In the genomic region with DNA sequence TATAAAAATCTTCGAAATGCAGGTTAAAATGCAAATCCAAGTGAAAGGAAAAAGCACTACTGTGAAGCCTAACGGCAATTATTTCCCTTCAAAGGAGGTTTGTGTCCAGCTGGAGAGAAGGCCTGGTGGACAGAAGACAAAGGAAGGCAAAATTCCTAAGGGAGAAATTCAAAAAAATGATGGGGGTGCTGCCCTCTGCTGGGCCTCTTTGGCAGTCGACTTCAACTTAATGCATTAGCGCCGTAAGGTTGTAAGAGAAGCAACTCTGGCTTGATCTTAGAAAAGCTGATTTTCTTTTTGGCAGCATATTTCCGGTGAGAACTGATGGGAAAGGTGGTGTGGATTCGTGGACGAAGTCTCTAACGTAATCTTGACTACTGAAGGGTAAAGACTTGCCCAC, we compare ENCODE assay signal across 18 cellular contexts. TPM values are rescaled to one million over a fixed set of nuclear protein-coding genes. Genes with fewer than 3 reads are reported as not detected.
DNase-seq lines count a peak whose midpoint lies in the region; ATAC-seq and TF ChIP-seq lines count a peak whose summit lies in the region.
"Had no signal": no experiment of that assay in that cellular context is flagged by ENCODE, and none has a peak within 500 bp of the region (broad histone marks: within the 10 kb centered on the region; RNA-seq: fewer than 3 reads in every experiment).

No MANE protein-coding gene starts in this region.

- H3K27me3 Mint-ChIP-seq in HFFc6 (ENCODE audit: insufficient read depth): peaks cover 9% of the 10 kb centered on the region; the same call in 1 of the 2 replicates
- peaks cover 17% of the 10 kb centered on the region for H3K27me3 Mint-ChIP-seq in WTC11 (ENCODE audit: low read depth)
- no peaks in the 10 kb centered on the region for H3K27me3 Mint-ChIP-seq in mesothelial cell of epicardium (ENCODE audit: low read depth)

- POLR2A ChIA-PET in WTC11 (lab: Charles Lee): no interaction called here

- TF ChIP-seq CTCF in HFFc6 (IDR thresholded peaks at IDR 0.05) (peak; percentile 37), WTC11 (IDR thresholded peaks at IDR 0.05) (peak; percentile 54), mesothelial cell of epicardium (IDR thresholded peaks at IDR 0.05; ENCODE audit: unreplicated experiment) (peak; percentile 26)

- H3K27ac Mint-ChIP-seq in HFFc6 (no peak overlapping the region), WTC11 (no peak overlapping the region), mesothelial cell of epicardium (no peak overlapping the region)
- H3K27ac Mint-ChIP-seq: CD8-positive, alpha-beta T cell; stimulated activated effector memory CD8-positive, alpha-beta T cell treated with anti-CD3 and anti-CD28 coated beads, Interleukin-12 subunit alpha, Interleukin-12 subunit beta, amount 100 ng/mL, for 72 hours had no signal

- no peak for TF ChIP-seq POLR2A in GM18505 (IDR thresholded peaks at IDR 0.05; ENCODE audit: borderline replicate concordance, extremely low read depth, insufficient read depth, insufficient read length)

- H3K4me1 Mint-ChIP-seq in HFFc6 (ENCODE audit: low read depth) (no peaks in the 10 kb centered on the region), WTC11 (no peaks in the 10 kb centered on the region), mesothelial cell of epicardium (no peaks in the 10 kb centered on the region)
- H3K4me1 Mint-ChIP-seq: stimulated activated effector memory CD8-positive, alpha-beta T cell treated with anti-CD3 and anti-CD28 coated beads, Interleukin-12 subunit alpha, Interleukin-12 subunit beta, amount 100 ng/mL, for 72 hours had no signal

- CTCF ChIA-PET in WTC11 (lab: Charles Lee): interaction anchor here (0.7 to 1.4 kb wide), 5 partner anchors 10 to 102 kb away, joined by 3 to 6 read pairs (median 3); no protein-coding TSS in a partner anchor

- peaks cover 71% of the 10 kb centered on the region for H3K36me3 Mint-ChIP-seq in HFFc6 (ENCODE audit: low read depth)
- peaks cover 69% of the 10 kb centered on the region for H3K36me3 Mint-ChIP-seq in WTC11
- peaks cover 64% of the 10 kb centered on the region for H3K36me3 Mint-ChIP-seq in mesothelial cell of epicardium
- H3K36me3 Mint-ChIP-seq: stimulated activated effector memory CD8-positive, alpha-beta T cell treated with anti-CD3 and anti-CD28 coated beads, Interleukin-12 subunit alpha, Interleukin-12 subunit beta, amount 100 ng/mL, for 72 hours had no signal

- ATAC-seq in WTC11: peak; percentile 66
- ATAC-seq in GM18505 (IDR thresholded peaks at IDR 0.05; ENCODE audit: unreplicated experiment): no peak
- ATAC-seq: body of pancreas; CD8-positive, alpha-beta T cell; left cardiac atrium; Right ventricle myocardium inferior; stimulated activated effector memory CD8-positive, alpha-beta T cell treated with anti-CD3 and anti-CD28 coated beads, Interleukin-12 subunit alpha, Interleukin-12 subunit beta, amount 100 ng/mL, for 72 hours had no signal

- H3K4me3 Mint-ChIP-seq in HFFc6: no peak overlapping the region
- H3K4me3 Mint-ChIP-seq in WTC11: no peak overlapping the region
- H3K4me3 Mint-ChIP-seq in mesothelial cell of epicardium: no peak overlapping the region
- H3K4me3 Mint-ChIP-seq: CD8-positive, alpha-beta T cell; stimulated activated effector memory CD8-positive, alpha-beta T cell treated with anti-CD3 and anti-CD28 coated beads, Interleukin-12 subunit alpha, Interleukin-12 subunit beta, amount 100 ng/mL, for 72 hours had no signal

- H3K9me3 Mint-ChIP-seq in HFFc6: peaks cover 97% of the 10 kb centered on the region
- H3K9me3 Mint-ChIP-seq in WTC11: peaks cover 73% of the 10 kb centered on the region
- peaks cover 70% of the 10 kb centered on the region for H3K9me3 Mint-ChIP-seq in mesothelial cell of epicardium

- peak; percentile 35 for DNase-seq in DMS53 (lab: John Stamatoyannopoulos, UW)
- no peak for DNase-seq in DMS53 treated with DMSO at 0.1 percent for 48 hours (lab: John Stamatoyannopoulos, UW; ENCODE audit: unreplicated experiment)
- DNase-seq in HFFc6: no peak
- DNase-seq in WTC11 (ENCODE audit: low spot score): peak; percentile 36
- DNase-seq in mesothelial cell of epicardium (ENCODE audit: low spot score in 2 of 2, unreplicated experiment in 2 of 2): no peak
- no peak for DNase-seq in SKM-1 (lab: John Stamatoyannopoulos, UW; ENCODE audit: unreplicated experiment)
- DNase-seq in NK-92 (lab: John Stamatoyannopoulos, UW; ENCODE audit: unreplicated experiment): no peak
- DNase-seq: activated naive CD4-positive, alpha-beta T cell treated with Interleukin-2 at 50 U/mL for 16 hours; body of pancreas; CD8-positive, alpha-beta T cell; hippocampal formation; left cardiac atrium; NCI-H2029; NCI-H774; upper lobe of left lung had no signal

TF ChIP-seq in WTC11, 78 proteins besides CTCF, POLR2A, EP300 and RAD21:
- no peak for TF ChIP-seq JUN (CRISPR knock-in tag; IDR thresholded peaks at IDR 0.05)
- no peak for TF ChIP-seq RORB (CRISPR knock-in tag; IDR thresholded peaks at IDR 0.05)
- no peak for TF ChIP-seq ZBTB21 (CRISPR knock-in tag; IDR thresholded peaks at IDR 0.05; ENCODE audit: borderline replicate concordance)
- TF ChIP-seq MXD4 (CRISPR knock-in tag; IDR thresholded peaks at IDR 0.05; ENCODE audit: borderline replicate concordance): no peak
- TF ChIP-seq ELF4 (CRISPR knock-in tag; IDR thresholded peaks at IDR 0.05; ENCODE audit: low read depth): no peak
- TF ChIP-seq, protein P1, sequence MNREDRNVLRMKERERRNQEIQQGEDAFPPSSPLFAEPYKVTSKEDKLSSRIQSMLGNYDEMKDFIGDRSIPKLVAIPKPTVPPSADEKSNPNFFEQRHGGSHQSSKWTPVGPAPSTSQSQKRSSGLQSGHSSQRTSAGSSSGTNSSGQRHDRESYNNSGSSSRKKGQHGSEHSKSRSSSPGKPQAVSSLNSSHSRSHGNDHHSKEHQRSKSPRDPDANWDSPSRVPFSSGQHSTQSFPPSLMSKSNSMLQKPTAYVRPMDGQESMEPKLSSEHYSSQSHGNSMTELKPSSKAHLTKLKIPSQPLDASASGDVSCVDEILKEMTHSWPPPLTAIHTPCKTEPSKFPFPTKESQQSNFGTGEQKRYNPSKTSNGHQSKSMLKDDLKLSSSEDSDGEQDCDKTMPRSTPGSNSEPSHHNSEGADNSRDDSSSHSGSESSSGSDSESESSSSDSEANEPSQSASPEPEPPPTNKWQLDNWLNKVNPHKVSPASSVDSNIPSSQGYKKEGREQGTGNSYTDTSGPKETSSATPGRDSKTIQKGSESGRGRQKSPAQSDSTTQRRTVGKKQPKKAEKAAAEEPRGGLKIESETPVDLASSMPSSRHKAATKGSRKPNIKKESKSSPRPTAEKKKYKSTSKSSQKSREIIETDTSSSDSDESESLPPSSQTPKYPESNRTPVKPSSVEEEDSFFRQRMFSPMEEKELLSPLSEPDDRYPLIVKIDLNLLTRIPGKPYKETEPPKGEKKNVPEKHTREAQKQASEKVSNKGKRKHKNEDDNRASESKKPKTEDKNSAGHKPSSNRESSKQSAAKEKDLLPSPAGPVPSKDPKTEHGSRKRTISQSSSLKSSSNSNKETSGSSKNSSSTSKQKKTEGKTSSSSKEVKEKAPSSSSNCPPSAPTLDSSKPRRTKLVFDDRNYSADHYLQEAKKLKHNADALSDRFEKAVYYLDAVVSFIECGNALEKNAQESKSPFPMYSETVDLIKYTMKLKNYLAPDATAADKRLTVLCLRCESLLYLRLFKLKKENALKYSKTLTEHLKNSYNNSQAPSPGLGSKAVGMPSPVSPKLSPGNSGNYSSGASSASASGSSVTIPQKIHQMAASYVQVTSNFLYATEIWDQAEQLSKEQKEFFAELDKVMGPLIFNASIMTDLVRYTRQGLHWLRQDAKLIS (CRISPR knock-in tag; IDR thresholded peaks at IDR 0.05; ENCODE audit: borderline replicate concordance): no peak

RNA-seq across cellular contexts. Expression of gene CHFR, which starts 34.3 kb away (rescaled TPM):
- 10 to 100 TPM; 23.1 to 30.0 (median 26.2) TPM for total RNA-seq in HFFc6 (2021; fragmentation: NEBNext Ultra II Directional; extraction: Animal tissue kit (Norgen Biotek cat#: 25700))
- total RNA-seq in WTC11 (2021) (50.2 to 58.7 TPM (median 53.9 TPM) in 3 replicates), mesothelial cell of epicardium (41.3 to 52.9 TPM (median 47.7 TPM) in 3 replicates)

RNA-seq across cellular contexts. Expression of gene ZNF605, which starts 34.4 kb away (rescaled TPM):
- total RNA-seq in HFFc6 (2021; fragmentation: NEBNext Ultra II Directional; extraction: Animal tissue kit (Norgen Biotek cat#: 25700)): 10 to 100 TPM in 1 of 6 experiments, 1 to 10 TPM in 5; 6.2 to 11.8 (median 7.6) TPM
- total RNA-seq in WTC11 (2021): 15.7 to 21.1 TPM (median 18.3 TPM) in 3 replicates
- 31.3 to 33.5 TPM (median 31.3 TPM) in 3 replicates for total RNA-seq in mesothelial cell of epicardium

Comparison
In these comparisons a context has a peak if more than half of its experiments do, and no peak if none do; other contexts are left out.
1. DNase-seq: peak in DMS53 (single experiment) and WTC11 (single experiment); none in DMS53 treated with DMSO at 0.1 percent for 48 hours (single experiment), HFFc6 (single experiment), mesothelial cell of epicardium (0 of 2), SKM-1 (single experiment) and NK-92 (single experiment).
2. Peak in every context shown above with its lines, with median percentiles within 50 percentile points of each other: CTCF ChIP-seq.